Comparison of ENCODE assay signal across 14 cellular contexts in the genomic region with DNA sequence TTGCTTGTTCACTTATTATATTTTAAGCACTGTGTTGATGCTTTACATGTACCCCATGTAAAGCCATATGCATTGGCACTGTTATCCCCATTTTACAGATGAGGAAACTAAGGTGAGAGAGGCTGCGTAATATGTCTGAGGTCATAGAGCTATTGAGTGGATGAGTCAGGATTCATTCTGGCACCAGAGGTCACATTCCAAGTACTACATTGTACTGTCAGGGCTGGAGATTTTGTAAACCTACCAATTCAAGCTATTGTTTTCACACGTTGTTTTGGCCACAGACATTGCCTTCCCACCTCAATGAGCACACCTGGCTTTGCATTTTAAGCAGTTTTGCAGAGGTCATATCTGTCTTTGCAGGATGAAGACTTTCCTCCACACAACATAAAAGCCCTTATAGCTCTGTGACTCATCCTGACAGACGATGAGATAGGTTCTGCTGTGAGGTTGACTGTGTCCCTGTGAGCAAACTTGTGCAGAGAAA. TPM values are rescaled to one million over a fixed set of nuclear protein-coding genes. Genes with fewer than 3 reads are reported as not detected.
DNase-seq lines count a peak whose midpoint lies in the region; TF ChIP-seq lines count a peak whose summit lies in the region.
"Had no signal": no experiment of that assay in that cellular context is flagged by ENCODE, and none has a peak within 500 bp of the region (broad histone marks: within the 10 kb centered on the region; RNA-seq: fewer than 3 reads in every experiment).

No MANE protein-coding gene starts in this region.

- no peak overlapping the region for H3K27ac ChIP-seq in H9 (ENCODE audit: insufficient read length, low read depth, low read length)
- H3K27ac ChIP-seq: adrenal gland had no signal

- no peak overlapping the region for H3K18ac ChIP-seq in H9 (ENCODE audit: insufficient read length, low read depth, low read length)

- in situ Hi-C loops in ACHN (cut with HindIII; ENCODE audit: low pct_ligation_motif_present, low pct_unique_long_range_greater_than_20kb, low sequenced_read_pairs): no loop called here

- no peaks in the 10 kb centered on the region for H3K27me3 ChIP-seq in H9 (ENCODE audit: insufficient read depth, low read length)
- H3K27me3 ChIP-seq: adrenal gland had no signal

- no peaks in the 10 kb centered on the region for H4K20me1 ChIP-seq in H9 (ENCODE audit: control insufficient read depth, insufficient read depth, insufficient read length)

- TF ChIP-seq CTCF in H9 (conservative IDR thresholded peaks at IDR 0.05) (no peak), fibroblast of villous mesenchyme (IDR thresholded peaks at IDR 0.05; ENCODE audit: insufficient read depth, low read depth, low read length) (no peak)

- no peak overlapping the region for H3K23ac ChIP-seq in H9 (ENCODE audit: insufficient read length, low read depth, low read length)

- H3K4me2 ChIP-seq in H9 (ENCODE audit: insufficient read depth, insufficient read length, low read length): no peak overlapping the region

- no peak overlapping the region for H4K5ac ChIP-seq in H9 (ENCODE audit: insufficient read length, low read depth, low read length)

- H3K9me3 Mint-ChIP-seq in H9: no peaks in the 10 kb centered on the region
- H3K9me3 Mint-ChIP-seq: activated CD4-positive, alpha-beta memory T cell treated with anti-CD3 and anti-CD28 coated beads for 36 hours had no signal

- no peaks in the 10 kb centered on the region for H3K23me2 ChIP-seq in H9 (ENCODE audit: insufficient read length, low read depth, low read length, poor library complexity, severe bottlenecking)

- no peaks in the 10 kb centered on the region for H3K9me3 ChIP-seq in H9 (ENCODE audit: control insufficient read depth, low read depth, low read length)
- H3K9me3 ChIP-seq: adrenal gland had no signal

- peaks cover 30 to 34% of the 10 kb centered on the region in 2 experiments for H3K4me1 Mint-ChIP-seq in H9

- H3K4me1 ChIP-seq in H9 (ENCODE audit: insufficient read depth, low read length): peaks cover 5% of the 10 kb centered on the region; the same call in 1 of the 2 replicates

- H3K36me3 Mint-ChIP-seq in H9 (ENCODE audit: insufficient read depth in 1 of 3, low read depth in 3 of 3): peaks cover 0 to 2% (median 0%) of the 10 kb centered on the region in 3 experiments; a peak in 1 of 7 replicates

- H3K4me3 ChIP-seq in fibroblast of villous mesenchyme (ENCODE audit: low read depth, low read length): no peak overlapping the region
- H3K4me3 ChIP-seq: adrenal gland had no signal

- no peaks in the 10 kb centered on the region for H3K79me2 ChIP-seq in H9 (ENCODE audit: insufficient read depth, low read length)

- H3K4me3 Mint-ChIP-seq in H9: no peak overlapping the region
- H3K4me3 Mint-ChIP-seq: activated CD4-positive, alpha-beta memory T cell treated with anti-CD3 and anti-CD28 coated beads for 36 hours had no signal

- H3K27me3 Mint-ChIP-seq in H9 (ENCODE audit: low read depth): peaks cover 4% of the 10 kb centered on the region
- H3K27me3 Mint-ChIP-seq: activated CD4-positive, alpha-beta memory T cell treated with anti-CD3 and anti-CD28 coated beads for 36 hours had no signal

- no peak overlapping the region for H2BK12ac ChIP-seq in H9 (ENCODE audit: insufficient read length, low read depth, low read length)

- no peak overlapping the region for H2AK5ac ChIP-seq in H9 (ENCODE audit: insufficient read length, low read length)

- no peak overlapping the region for H3K9ac ChIP-seq in H9 (ENCODE audit: extremely low read depth, insufficient read length, low read length)

- H4K8ac ChIP-seq in H9 (replicated peaks; ENCODE audit: insufficient read length, low read depth, low read length): peak overlapping the region; percentile 58

- no peak overlapping the region for H3K56ac ChIP-seq in H9 (ENCODE audit: insufficient read length, low read depth, low read length)

- H2BK5ac ChIP-seq in H9 (ENCODE audit: insufficient read length, low read length): no peak overlapping the region

- H3K27ac Mint-ChIP-seq in H9: peak overlapping the region in 1 of 3 experiments; percentile 56; a peak in 1 of 7 replicates
- H3K27ac Mint-ChIP-seq: activated CD4-positive, alpha-beta memory T cell treated with anti-CD3 and anti-CD28 coated beads for 36 hours had no signal

- H3K14ac ChIP-seq in H9 (ENCODE audit: insufficient read depth, low read length): no peak overlapping the region

- no peak overlapping the region for H3K4ac ChIP-seq in H9 (ENCODE audit: low read depth, low read length)

- no peak overlapping the region for H2BK120ac ChIP-seq in H9 (ENCODE audit: low read depth, low read length, poor library complexity, severe bottlenecking)

- WGBS in H9 (ENCODE audit: extremely low coverage, insufficient read length, low lambda C conversion rate): no CpG with 5 or more reads among the region's 3 CpGs

- no peak overlapping the region for H2AFZ ChIP-seq in H9 (ENCODE audit: low read length)

- no peak overlapping the region for H4K91ac ChIP-seq in H9 (ENCODE audit: insufficient read length, low read depth, low read length)

- H3T11ph ChIP-seq in H9 (ENCODE audit: low read length): no peak overlapping the region

- no peak overlapping the region for H2BK20ac ChIP-seq in H9 (ENCODE audit: low read depth, low read length, poor library complexity, severe bottlenecking)

- H2BK15ac ChIP-seq in H9 (ENCODE audit: low read depth, low read length): no peak overlapping the region

- peaks cover 5% of the 10 kb centered on the region for H3K79me1 ChIP-seq in H9 (ENCODE audit: insufficient read depth, low read depth, low read length, poor library complexity, severe bottlenecking)

- DNase-seq in ACHN: peak; percentile 77
- no peak for DNase-seq in H9
- DNase-seq in SW480 (ENCODE audit: low spot score): peak; percentile 24
- DNase-seq in fibroblast of villous mesenchyme (ENCODE audit: low read depth): peak; percentile 34
- DNase-seq in DMS114 treated with DMSO at 0.1 percent for 48 hours (lab: John Stamatoyannopoulos, UW; ENCODE audit: unreplicated experiment): no peak
- DNase-seq in GOT3 (lab: John Stamatoyannopoulos, UW): no peak
- no peak for DNase-seq in activated CD4-positive, alpha-beta T cell treated with anti-CD3 and anti-CD28 coated beads for 4 hours
- DNase-seq in NCI-H1105 treated with DMSO at 0.1 percent for 48 hours (lab: John Stamatoyannopoulos, UW): no peak
- DNase-seq: activated CD4-positive, alpha-beta memory T cell treated with anti-CD3 and anti-CD28 coated beads for 36 hours; C1 segment of cervical spinal cord; left ventricle myocardium superior; NCI-H748 treated with DMSO at 0.1 percent for 48 hours; stimulated activated CD4-positive, alpha-beta T cell treated with anti-CD3 and anti-CD28 coated beads, Interleukin-2, amount 100 ng/mL, for 48 hours had no signal

RNA-seq across cellular contexts. Expression of a gene that starts 33.2 kb away (rescaled TPM):
- total RNA-seq in H9 (2021): 24.4 and 26.5 TPM in 2 replicates
- 8.7 and 12.5 TPM in 2 replicates for total RNA-seq in fibroblast of villous mesenchyme

RNA-seq across cellular contexts. Expression of a gene that starts 34.4 kb away (rescaled TPM):
- 49.4 and 49.9 TPM in 2 replicates for total RNA-seq in H9 (2021)
- total RNA-seq in fibroblast of villous mesenchyme: 15.8 and 24.2 TPM in 2 replicates

Comparison
In these comparisons a context has a peak if more than half of its experiments do, and no peak if none do; other contexts are left out.
1. DNase-seq: peak in ACHN (single experiment), SW480 (single experiment) and fibroblast of villous mesenchyme (single experiment); none in H9 (single experiment), DMS114 treated with DMSO at 0.1 percent for 48 hours (single experiment), GOT3 (single experiment), activated CD4-positive, alpha-beta T cell treated with anti-CD3 and anti-CD28 coated beads for 4 hours (0 of 2) and NCI-H1105 treated with DMSO at 0.1 percent for 48 hours (single experiment).